In genomic region chr1:84280908-84281307, GRCh38 we compare ENCODE assay signal across 20 cellular contexts.
"Had no signal": no experiment of that assay in that cellular context is flagged by ENCODE, and none has a peak within 500 bp of the region (broad histone marks: within the 10 kb centered on the region; RNA-seq: fewer than 3 reads in every experiment).

No MANE protein-coding gene starts in this region.

- H3K4me1 ChIP-seq: esophagus muscularis mucosa, gastroesophageal sphincter, heart left ventricle, left lung, lower lobe of right lung had no signal

- H3K27ac ChIP-seq: coronary artery, dorsolateral prefrontal cortex, esophagus muscularis mucosa, foreskin keratinocyte, gastroesophageal sphincter, heart left ventricle, hepatocyte, left lung, lower lobe of right lung had no signal

- ATAC-seq: foreskin keratinocyte, gastroesophageal sphincter, heart left ventricle, left cardiac atrium, left lung, left ventricle myocardium superior, lower lobe of right lung, mucosa of descending colon had no signal

- H3K36me3 ChIP-seq: esophagus muscularis mucosa, gastroesophageal sphincter, heart left ventricle, left lung, lower lobe of right lung had no signal

- H3K4me3 ChIP-seq: coronary artery, dorsolateral prefrontal cortex, esophagus muscularis mucosa, gastroesophageal sphincter, heart left ventricle, hepatocyte, left lung, lower lobe of right lung, mucosa of descending colon had no signal

- DNase-seq: dermis blood vessel endothelial cell; dorsolateral prefrontal cortex; effector CD4-positive, alpha-beta T cell; effector memory CD4-positive, alpha-beta T cell; foreskin keratinocyte; heart left ventricle; hypothalamus; immature natural killer cell; left cardiac atrium; left lung; left ventricle myocardium superior; lower lobe of right lung; mucosa of descending colon; naive B cell had no signal

- H3K79me2 ChIP-seq: hepatocyte had no signal

- H3K27me3 ChIP-seq: esophagus muscularis mucosa, foreskin keratinocyte, gastroesophageal sphincter, heart left ventricle, hepatocyte, left lung had no signal

- H2AFZ ChIP-seq: hepatocyte had no signal

- FAIRE-seq: endothelial cell of umbilical vein, keratinocyte had no signal

- H3K4me2 ChIP-seq: hepatocyte had no signal

- H3K9me3 ChIP-seq: esophagus muscularis mucosa, gastroesophageal sphincter, heart left ventricle, left lung, lower lobe of right lung, mucosa of descending colon had no signal
